Comparison of ENCODE assay signal across 1 cellular context in the genomic region with DNA sequence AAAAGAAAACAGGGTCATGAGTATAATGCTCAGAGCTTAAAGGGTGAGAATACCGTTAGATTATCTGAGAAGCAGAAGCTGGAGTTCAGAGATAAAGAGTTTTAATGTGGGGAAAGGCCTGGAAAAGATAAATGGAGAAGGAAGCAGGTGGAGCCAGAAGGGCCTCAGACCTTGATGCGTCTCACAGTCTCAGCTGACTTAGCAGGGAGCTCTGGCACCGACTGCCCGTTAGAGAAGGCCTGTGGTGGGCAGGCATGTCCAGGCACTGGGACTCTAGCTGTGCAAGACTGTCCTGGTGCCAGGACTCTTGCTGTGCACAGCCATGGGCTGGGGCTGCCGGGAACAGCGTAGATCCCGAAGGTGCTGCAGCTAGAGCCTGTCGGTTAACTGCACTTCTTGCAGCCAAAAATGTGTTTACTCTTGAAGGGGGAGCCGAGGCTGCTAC.
TF ChIP-seq lines count a peak whose summit lies in the region.

No MANE protein-coding gene starts in this region.

TF ChIP-seq in H1, 55 proteins besides CTCF, POLR2A, EP300 and RAD21:
- no peak for TF ChIP-seq RFX5 (IDR thresholded peaks at IDR 0.05; ENCODE audit: borderline replicate concordance, low read depth, low read length)
